14 cellular contexts compared by ENCODE assay signal in the genomic region with DNA sequence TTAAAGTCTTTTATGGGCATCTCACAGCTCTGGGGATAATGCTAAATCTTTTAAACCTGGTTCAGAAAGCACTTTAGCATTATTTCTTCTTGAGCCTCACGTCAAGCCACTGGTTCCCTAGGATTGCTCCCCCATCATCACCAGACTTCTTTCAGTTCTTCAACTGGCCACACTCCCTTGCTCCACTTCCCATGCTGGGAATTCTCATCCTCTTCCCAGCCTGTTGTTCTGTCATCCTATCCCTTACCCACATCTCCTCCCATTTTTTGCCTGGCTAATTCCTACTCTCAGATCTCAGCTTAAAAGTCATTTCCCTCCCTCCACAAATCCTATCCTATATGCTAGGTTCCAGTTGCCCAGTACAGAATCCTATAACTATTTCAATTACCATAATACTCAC.
"Had no signal": no experiment of that assay in that cellular context is flagged by ENCODE, and none has a peak within 500 bp of the region (broad histone marks: within the 10 kb centered on the region; RNA-seq: fewer than 3 reads in every experiment).

No MANE protein-coding gene starts in this region.

- DNase-seq: activated CD4-positive, alpha-beta T cell treated with anti-CD3 and anti-CD28 coated beads, Interleukin-2, amount 10 ng/mL, durations not matched to agents 7 days and 5 days; activated CD8-positive, alpha-beta memory T cell treated with anti-CD3 and anti-CD28 coated beads, Interleukin-2, amount 50 U/mL, for 48 hours; activated naive CD8-positive, alpha-beta T cell treated with anti-CD3 and anti-CD28 coated beads for 36 hours; brain microvascular endothelial cell; cerebellar nuclear complex; effector memory CD4-positive, alpha-beta T cell; foreskin melanocyte; head of caudate nucleus; left colon; naive thymus-derived CD4-positive, alpha-beta T cell; stimulated activated CD4-positive, alpha-beta T cell treated with anti-CD3 and anti-CD28 coated beads, Interleukin-15, amount 100 ng/mL, for 24 hours; stimulated activated CD4-positive, alpha-beta T cell treated with anti-CD3 and anti-CD28 coated beads, Interleukin-4, amount 100 ng/mL, for 1 hour; stimulated activated naive B cell treated with anti-CD40 and anti-IgM and Interleukin-4, amounts not matched to agents 10 μg/mL and 1 μg/mL and 100 μg/mL, for 72 hours; SW 1271 had no signal

- ATAC-seq: left colon; naive thymus-derived CD4-positive, alpha-beta T cell; stimulated activated naive B cell treated with anti-CD40 and anti-IgM and Interleukin-4, amounts not matched to agents 10 μg/mL and 1 μg/mL and 100 μg/mL, for 72 hours had no signal
